19 cellular contexts compared by ENCODE assay signal in genomic region chr2:84243788-84244627, GRCh38.
A peak's percentile ranks its signal among the peaks of the same experiment; 100 is the strongest.
DNase-seq lines count a peak whose midpoint lies in the region; ATAC-seq and TF ChIP-seq lines count a peak whose summit lies in the region.
"Had no signal": no experiment of that assay in that cellular context is flagged by ENCODE, and none has a peak within 500 bp of the region (broad histone marks: within the 10 kb centered on the region; RNA-seq: fewer than 3 reads in every experiment).

No MANE protein-coding gene starts in this region.

- H3K36me3 ChIP-seq in BLaER1 treated with 17β-estradiol and CSF1 and Interleukin-3, amounts not matched to agents 10 nM and 100 nM = no peaks in the 10 kb centered on the region
- H3K36me3 ChIP-seq: BE2C, HAP-1, MG63 had no signal

- peak overlapping the region; percentile 43 to 85 (median 59) for H3K4me2 ChIP-seq in BLaER1 treated with 17β-estradiol and CSF1 and Interleukin-3, amounts not matched to agents 10 nM and 100 nM

- peak overlapping the region in 5 of 11 experiments; percentile 8 to 56 (median 37); a peak in 9 of 22 replicates for H3K27ac ChIP-seq in BLaER1 treated with 17β-estradiol and CSF1 and Interleukin-3, amounts not matched to agents 10 nM and 100 nM
- H3K27ac ChIP-seq in epithelial cell of prostate = peak overlapping the region; percentile 9
- H3K27ac ChIP-seq: GM23248 had no signal

- H4K20me1 ChIP-seq in BLaER1 treated with 17β-estradiol and CSF1 and Interleukin-3, amounts not matched to agents 10 nM and 100 nM = no peaks in the 10 kb centered on the region

- no peak overlapping the region for H3K4me3 ChIP-seq in BLaER1 treated with 17β-estradiol and CSF1 and Interleukin-3, amounts not matched to agents 10 nM and 100 nM
- H3K4me3 ChIP-seq in lower leg skin (ENCODE audit: low read depth, poor library complexity, severe bottlenecking) = no peak overlapping the region
- H3K4me3 ChIP-seq: GM23248, HAP-1, MG63 had no signal

- no peak for TF ChIP-seq POLR2A in lower leg skin (IDR thresholded peaks at IDR 0.05)

- no peak for TF ChIP-seq CTCF in lower leg skin (IDR thresholded peaks at IDR 0.05)

- WGBS in lower leg skin, 2 donors = 53 to 55% methylated on average over 7 of the region's 7 CpGs

- ATAC-seq in HG02970 (IDR thresholded peaks at IDR 0.05; ENCODE audit: low FRiP score, unreplicated experiment) = no peak

- DNase-seq in Kasumi-1 (lab: John Stamatoyannopoulos, UW) (peak; percentile 13 to 24), epithelial cell of prostate (ENCODE audit: low read depth, low spot score) (no peak), renal cortical epithelial cell (ENCODE audit: low read depth) (peak; percentile 19), cerebellum (ENCODE audit: low spot score) (no peak), lower leg skin (ENCODE audit: low spot score in 2 of 2) (no peak)
- DNase-seq: BE2C; CD4-positive, alpha-beta T cell; COR-L47; DMS79; GM23248; MG63; NCI-H1417; NCI-H1694 treated with DMSO at 0.1 percent for 48 hours; NCI-H2081 treated with DMSO at 0.1 percent for 48 hours; NCI-H2171 treated with DMSO at 0.1 percent for 48 hours; Right ventricle myocardium superior had no signal

- peak overlapping the region in 1 of 11 experiments; percentile 6; a peak in 1 of 22 replicates for H3K9ac ChIP-seq in BLaER1 treated with 17β-estradiol and CSF1 and Interleukin-3, amounts not matched to agents 10 nM and 100 nM
- H3K9ac ChIP-seq: GM23248 had no signal

- H3K27me3 ChIP-seq in BLaER1 treated with 17β-estradiol and CSF1 and Interleukin-3, amounts not matched to agents 10 nM and 100 nM = no peaks in the 10 kb centered on the region
- H3K27me3 ChIP-seq: BE2C, MG63 had no signal

- H3K9me3 ChIP-seq in BLaER1 treated with 17β-estradiol and CSF1 and Interleukin-3, amounts not matched to agents 10 nM and 100 nM (replicated peaks in 1 of 11) = no peaks in the 10 kb centered on the region; a peak in 3 of 22 replicates
- H3K9me3 ChIP-seq: BE2C, HAP-1, MG63 had no signal

- intact Hi-C loops in lower leg skin (cut with DNase I; ENCODE audit: low total_unique reads) = no loop called here

- H3K4me1 ChIP-seq in BLaER1 treated with 17β-estradiol and CSF1 and Interleukin-3, amounts not matched to agents 10 nM and 100 nM = peaks cover 6 to 21% (median 13%) of the 10 kb centered on the region in 10 experiments
- H3K4me1 ChIP-seq: BE2C, HAP-1 had no signal

Comparison
In these comparisons a context has a peak if more than half of its experiments do, and no peak if none do; other contexts are left out.
1. DNase-seq: peak in Kasumi-1 (2 of 2) and renal cortical epithelial cell (single experiment); none in epithelial cell of prostate (single experiment), cerebellum (single experiment) and lower leg skin (0 of 2).